In genomic region chr20:5069141-5069806, GRCh38 we compare ENCODE assay signal across 20 cellular contexts.
"Had no signal": no experiment of that assay in that cellular context is flagged by ENCODE, and none has a peak within 500 bp of the region (broad histone marks: within the 10 kb centered on the region; RNA-seq: fewer than 3 reads in every experiment).

No MANE protein-coding gene starts in this region.

- H3K27me3 ChIP-seq: ascending aorta, breast epithelium, tibial nerve, uterus had no signal

- DNase-seq: activated B cell treated with CpG ODN at 0.5 μM for 24 hours; activated CD4-positive, alpha-beta memory T cell treated with anti-CD3 and anti-CD28 coated beads for 36 hours; activated naive CD4-positive, alpha-beta T cell; dermis blood vessel endothelial cell; effector memory CD8-positive, alpha-beta T cell; foreskin melanocyte; left ventricle myocardium superior; mesenchymal stem cell; naive thymus-derived CD8-positive, alpha-beta T cell; retina; stimulated activated CD4-positive, alpha-beta T cell treated with anti-CD3 and anti-CD28 coated beads, Interleukin-15, amount 100 ng/mL, for 24 hours; stimulated activated CD4-positive, alpha-beta T cell treated with anti-CD3 and anti-CD28 coated beads, Interleukin-4, amount 100 ng/mL, for 1 hour; stimulated activated naive CD4-positive, alpha-beta T cell treated with Interleukin-2 at 50 U/mL for 16 hours; substantia nigra; T-cell; uterus had no signal

- H3K27ac Mint-ChIP-seq: activated B cell treated with CpG ODN at 0.5 μM for 24 hours; activated CD4-positive, alpha-beta memory T cell treated with anti-CD3 and anti-CD28 coated beads for 36 hours; T-cell had no signal

- ATAC-seq: effector memory CD8-positive, alpha-beta T cell; left ventricle myocardium superior; naive thymus-derived CD8-positive, alpha-beta T cell; T-cell had no signal

- H3K4me3 ChIP-seq: ascending aorta, breast epithelium, tibial nerve, uterus had no signal

- H3K36me3 ChIP-seq: ascending aorta, breast epithelium, uterus had no signal

- H3K36me3 Mint-ChIP-seq: activated CD4-positive, alpha-beta memory T cell treated with anti-CD3 and anti-CD28 coated beads for 36 hours; T-cell had no signal

- H3K9me3 Mint-ChIP-seq: activated B cell treated with CpG ODN at 0.5 μM for 24 hours; activated CD4-positive, alpha-beta memory T cell treated with anti-CD3 and anti-CD28 coated beads for 36 hours; effector memory CD8-positive, alpha-beta T cell; naive thymus-derived CD8-positive, alpha-beta T cell; T-cell had no signal

- H3K4me1 ChIP-seq: breast epithelium, uterus had no signal

- H3K27me3 Mint-ChIP-seq: activated B cell treated with CpG ODN at 0.5 μM for 24 hours; activated CD4-positive, alpha-beta memory T cell treated with anti-CD3 and anti-CD28 coated beads for 36 hours; effector memory CD8-positive, alpha-beta T cell; naive thymus-derived CD8-positive, alpha-beta T cell; T-cell had no signal

- H3K4me3 Mint-ChIP-seq: activated B cell treated with CpG ODN at 0.5 μM for 24 hours; activated CD4-positive, alpha-beta memory T cell treated with anti-CD3 and anti-CD28 coated beads for 36 hours; effector memory CD8-positive, alpha-beta T cell; T-cell had no signal

- H3K27ac ChIP-seq: ascending aorta, breast epithelium, epithelial cell of prostate, tibial nerve, uterus had no signal

- H3K9me3 ChIP-seq: ascending aorta, breast epithelium, tibial nerve, uterus had no signal
